8 cellular contexts compared by ENCODE assay signal in the genomic region with DNA sequence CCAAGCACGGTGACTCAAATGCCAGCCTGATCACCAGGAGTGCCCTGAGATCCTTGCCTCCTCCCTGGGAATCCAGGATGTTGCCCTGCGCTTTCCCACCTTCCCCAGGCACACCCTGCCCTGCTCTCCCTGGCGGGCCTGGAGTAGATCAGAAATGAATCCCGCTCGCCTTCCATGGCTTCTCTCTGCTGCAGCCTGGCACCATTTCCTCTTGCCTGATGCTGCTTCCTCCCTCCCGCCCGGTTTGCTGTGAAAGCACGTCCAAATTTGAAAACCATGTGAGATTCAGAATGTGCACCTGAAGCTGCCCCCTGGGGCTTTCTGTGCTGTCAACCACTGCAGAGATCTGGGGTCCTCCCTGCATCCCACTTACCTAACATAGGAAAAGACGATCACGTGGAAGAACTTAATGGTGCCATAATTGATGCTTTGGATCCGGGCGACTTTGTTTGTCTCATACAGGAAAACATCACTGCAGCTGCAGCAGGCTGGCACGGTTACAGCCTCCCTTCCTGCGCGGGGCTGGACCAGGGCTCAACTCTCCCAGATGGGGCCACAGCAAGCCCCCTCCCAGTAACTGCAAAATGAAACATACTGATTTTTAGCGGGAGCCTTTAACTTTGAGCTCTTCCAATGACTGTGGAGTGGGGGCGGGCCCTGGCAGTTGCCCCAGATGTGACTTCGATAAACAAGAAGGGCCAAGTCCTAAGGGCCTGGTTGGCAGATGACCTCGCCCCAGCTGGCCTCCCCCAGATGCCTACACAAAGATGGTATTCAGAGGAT. TPM values are rescaled to one million over a fixed set of nuclear protein-coding genes. Genes with fewer than 3 reads are reported as not detected.
DNase-seq lines count a peak whose midpoint lies in the region; ATAC-seq and TF ChIP-seq lines count a peak whose summit lies in the region.

No MANE protein-coding gene starts in this region.

- no peaks in the 10 kb centered on the region for H3K27me3 Mint-ChIP-seq in activated naive CD4-positive, alpha-beta T cell treated with anti-CD3 and anti-CD28 coated beads for 36 hours (ENCODE audit: low read depth)

- peak overlapping the region; percentile 84 for H3K4me3 Mint-ChIP-seq in activated naive CD4-positive, alpha-beta T cell treated with anti-CD3 and anti-CD28 coated beads for 36 hours

- ATAC-seq in HG03565 (IDR thresholded peaks at IDR 0.05; ENCODE audit: unreplicated experiment) = no peak

- H3K4me3 ChIP-seq in left ventricle myocardium inferior (peak overlapping the region; percentile 55), spleen (peak overlapping the region; percentile 17 to 67 (median 42))

- H3K27me3 ChIP-seq in left ventricle myocardium inferior (ENCODE audit: low read depth) (no peaks in the 10 kb centered on the region), spleen (replicated peaks in 1 of 7) (no peaks in the 10 kb centered on the region)

- no peaks in the 10 kb centered on the region for H3K36me3 ChIP-seq in left ventricle myocardium inferior
- H3K36me3 ChIP-seq in spleen = no peaks in the 10 kb centered on the region

- H3K27ac ChIP-seq in left ventricle myocardium inferior (replicated peaks) (peak overlapping the region; percentile 12), spleen (peak overlapping the region in 7 of 8 donors; percentile 25 to 67 (median 58))

- intact Hi-C loops in activated naive CD4-positive, alpha-beta T cell treated with anti-CD3 and anti-CD28 coated beads for 36 hours (cut with micrococcal nuclease) = no loop called here
- intact Hi-C loops in left ventricle myocardium inferior (cut with micrococcal nuclease) = no loop called here
- intact Hi-C loops in spleen (cut with DNase I; ENCODE audit: low total_unique reads) = no loop called here

- TF ChIP-seq POLR2A in spleen (IDR thresholded peaks at IDR 0.05) = no peak

- DNase-seq in DMS53 (lab: John Stamatoyannopoulos, UW) = peak; percentile 62
- peak; percentile 39 for DNase-seq in NCI-H2196 (lab: John Stamatoyannopoulos, UW; ENCODE audit: unreplicated experiment)
- DNase-seq in activated naive CD4-positive, alpha-beta T cell treated with anti-CD3 and anti-CD28 coated beads for 36 hours = peak; percentile 52
- DNase-seq in left ventricle myocardium inferior = peak; percentile 21
- DNase-seq in spleen = peak; percentile 76
- DNase-seq in effector CD8-positive, alpha-beta T cell (lab: John Stamatoyannopoulos, UW) = no peak
- DNase-seq in SKM-1 treated with dmso at 0.1 percent for 144 hours (lab: John Stamatoyannopoulos, UW; ENCODE audit: unreplicated experiment) = no peak

- H3K4me1 Mint-ChIP-seq in activated naive CD4-positive, alpha-beta T cell treated with anti-CD3 and anti-CD28 coated beads for 36 hours (ENCODE audit: low read depth) = peaks cover 23% of the 10 kb centered on the region

- H3K36me3 Mint-ChIP-seq in activated naive CD4-positive, alpha-beta T cell treated with anti-CD3 and anti-CD28 coated beads for 36 hours (ENCODE audit: low read depth) = no peaks in the 10 kb centered on the region

- CTCF ChIA-PET in activated naive CD4-positive, alpha-beta T cell treated with anti-CD3 and anti-CD28 coated beads for 36 hours (lab: Charles Lee) = interaction anchor here (1.1 kb wide), 1 partner anchor 228 kb away, joined by 3 read pairs; no protein-coding TSS in a partner anchor

- 6 to 12% (median 9%) methylated on average over 19 of the region's 19 CpGs for WGBS in spleen, 5 donors

- H3K27ac Mint-ChIP-seq in activated naive CD4-positive, alpha-beta T cell treated with anti-CD3 and anti-CD28 coated beads for 36 hours = peak overlapping the region; percentile 28

- H3K4me1 ChIP-seq in left ventricle myocardium inferior (peaks cover 9% of the 10 kb centered on the region), spleen (peaks cover 0 to 19% (median 15%) of the 10 kb centered on the region in 6 donors)

- H3K9me3 ChIP-seq in left ventricle myocardium inferior (replicated peaks) (no peaks in the 10 kb centered on the region), spleen (no peaks in the 10 kb centered on the region)

- TF ChIP-seq CTCF in left ventricle myocardium inferior (IDR thresholded peaks at IDR 0.05; ENCODE audit: borderline replicate concordance) (no peak), spleen (IDR thresholded peaks at IDR 0.05 in 8 of 11, conservative IDR thresholded peaks at IDR 0.05 in 3 of 11) (no peak)

- no peaks in the 10 kb centered on the region for H3K9me3 Mint-ChIP-seq in activated naive CD4-positive, alpha-beta T cell treated with anti-CD3 and anti-CD28 coated beads for 36 hours

RNA-seq across cellular contexts. Expression of a gene that starts 24.9 kb away (rescaled TPM):
- total RNA-seq in activated naive CD4-positive, alpha-beta T cell treated with anti-CD3 and anti-CD28 coated beads for 36 hours = 10 to 100 TPM; 12.1 to 12.9 TPM
- total RNA-seq in left ventricle myocardium inferior (5.4 TPM), spleen (10 to 100 TPM; 12.9 to 19.9 (median 17.8) TPM)
- 10 to 100 TPM; 15.2 to 21.5 (median 16.4) TPM for polyA plus RNA-seq in spleen

RNA-seq across cellular contexts. Expression of a gene that starts 50.9 kb away (rescaled TPM):
- total RNA-seq in activated naive CD4-positive, alpha-beta T cell treated with anti-CD3 and anti-CD28 coated beads for 36 hours = 1 to 10 TPM; 1.7 to 2.2 TPM
- total RNA-seq in left ventricle myocardium inferior (12.2 TPM), spleen (10 to 100 TPM in 1 of 7 donors, 1 to 10 TPM in 6; 4.5 to 10.1 (median 6.3) TPM)
- 1 to 10 TPM; 1.8 to 2.9 (median 2.8) TPM for polyA plus RNA-seq in spleen

Comparison
In these comparisons a context has a peak if more than half of its experiments do, and no peak if none do; other contexts are left out.
1. DNase-seq: peak in DMS53 (single experiment), NCI-H2196 (single experiment), activated naive CD4-positive, alpha-beta T cell treated with anti-CD3 and anti-CD28 coated beads for 36 hours (single experiment), left ventricle myocardium inferior (single experiment) and spleen (single experiment); none in effector CD8-positive, alpha-beta T cell (single experiment) and SKM-1 treated with dmso at 0.1 percent for 144 hours (single experiment).